Comparison of ENCODE assay signal across 26 cellular contexts in the genomic region with DNA sequence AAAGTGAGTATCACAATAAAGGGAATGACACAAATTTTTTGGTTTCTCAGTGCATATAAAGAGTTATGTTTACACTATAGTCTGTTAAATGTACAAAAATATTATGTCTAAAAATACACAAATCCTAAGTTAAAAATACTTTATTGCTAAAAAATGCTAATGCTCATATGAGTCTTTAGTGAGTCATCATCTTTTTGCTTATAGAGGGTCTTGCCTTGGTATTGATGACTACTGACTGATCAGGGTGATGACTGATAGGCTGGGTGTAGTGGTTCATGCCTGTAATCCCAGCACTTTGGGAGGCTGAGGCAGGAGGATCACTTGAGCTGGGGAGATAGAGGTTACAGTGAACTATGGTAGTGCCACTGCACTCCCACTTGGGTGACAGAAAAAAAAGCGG.
"Had no signal": no experiment of that assay in that cellular context is flagged by ENCODE, and none has a peak within 500 bp of the region (broad histone marks: within the 10 kb centered on the region; RNA-seq: fewer than 3 reads in every experiment).

No MANE protein-coding gene starts in this region.

- H3K27ac Mint-ChIP-seq: activated CD4-positive, alpha-beta memory T cell treated with anti-CD3 and anti-CD28 coated beads for 36 hours; activated CD4-positive, alpha-beta T cell treated with anti-CD3 and anti-CD28 coated beads, Interleukin-2, amount 10 ng/mL, durations not matched to agents 7 days and 5 days; activated naive CD4-positive, alpha-beta T cell treated with anti-CD3 and anti-CD28 coated beads, Interleukin-2, amount 10 ng/mL, durations not matched to agents 7 days and 5 days; activated naive CD8-positive, alpha-beta T cell treated with anti-CD3 and anti-CD28 coated beads, Interleukin-2, amount 10 ng/mL, durations not matched to agents 7 days and 5 days; activated T-cell treated with anti-CD3 and anti-CD28 coated beads, Interleukin-2, amount 50 U/mL, for 72 hours; activated T-helper 2 cell treated with anti-CD3 and anti-CD28 coated beads, Interferon-gamma antibody, Interleukin-2, Interleukin-4, amounts not matched to agents 10 μg/mL and 5 μg/mL and 100 μg/mL, durations not matched to agents 14 hours and 24 hours and 36 hours had no signal

- H3K4me3 Mint-ChIP-seq: activated CD4-positive, alpha-beta memory T cell treated with anti-CD3 and anti-CD28 coated beads for 36 hours; activated CD4-positive, alpha-beta T cell treated with anti-CD3 and anti-CD28 coated beads, Interleukin-2, amount 10 ng/mL, durations not matched to agents 7 days and 5 days; activated naive CD4-positive, alpha-beta T cell treated with anti-CD3 and anti-CD28 coated beads, Interleukin-2, amount 10 ng/mL, durations not matched to agents 7 days and 5 days; activated naive CD8-positive, alpha-beta T cell treated with anti-CD3 and anti-CD28 coated beads, Interleukin-2, amount 10 ng/mL, durations not matched to agents 7 days and 5 days; activated T-cell treated with anti-CD3 and anti-CD28 coated beads, Interleukin-2, amount 50 U/mL, for 72 hours had no signal

- H3K27me3 Mint-ChIP-seq: activated CD4-positive, alpha-beta memory T cell treated with anti-CD3 and anti-CD28 coated beads for 36 hours; activated CD4-positive, alpha-beta T cell treated with anti-CD3 and anti-CD28 coated beads, Interleukin-2, amount 10 ng/mL, durations not matched to agents 7 days and 5 days; activated naive CD4-positive, alpha-beta T cell treated with anti-CD3 and anti-CD28 coated beads, Interleukin-2, amount 10 ng/mL, durations not matched to agents 7 days and 5 days; activated naive CD8-positive, alpha-beta T cell treated with anti-CD3 and anti-CD28 coated beads, Interleukin-2, amount 10 ng/mL, durations not matched to agents 7 days and 5 days had no signal

- DNase-seq: activated CD4-positive, alpha-beta memory T cell treated with anti-CD3 and anti-CD28 coated beads for 36 hours; activated CD4-positive, alpha-beta T cell treated with anti-CD3 and anti-CD28 coated beads, Interleukin-2, amount 10 ng/mL, durations not matched to agents 7 days and 5 days; activated CD4-positive, CD25-positive, alpha-beta regulatory T cell; activated CD8-positive, alpha-beta memory T cell treated with anti-CD3 and anti-CD28 coated beads for 24 hours; activated gamma-delta T cell treated with Interleukin-2 at 50 U/mL for 16 hours; activated naive CD4-positive, alpha-beta T cell treated with anti-CD3 and anti-CD28 coated beads, Interleukin-2, amount 10 ng/mL, durations not matched to agents 7 days and 5 days; activated naive CD8-positive, alpha-beta T cell treated with anti-CD3 and anti-CD28 coated beads, Interleukin-2, amount 10 ng/mL, durations not matched to agents 7 days and 5 days; activated T-cell treated with anti-CD3 and anti-CD28 coated beads, Interleukin-2, amount 50 U/mL, for 72 hours; aorta; caudate nucleus; MM.1S; NCI-H1105; NCI-H1436; NCI-H1694 treated with DMSO at 0.1 percent for 48 hours; NCI-H2029 treated with DMSO at 0.1 percent for 48 hours; NCI-H345; NCI-H510A; NCI-H526 treated with DMSO at 0.1 percent for 48 hours; NCI-H82; OCI-M1; Peyer's patch; Right ventricle myocardium superior; SJCRH30; SK-N-SH; T-helper 1 cell had no signal

- H3K4me1 Mint-ChIP-seq: activated naive CD4-positive, alpha-beta T cell treated with anti-CD3 and anti-CD28 coated beads, Interleukin-2, amount 10 ng/mL, durations not matched to agents 7 days and 5 days; activated naive CD8-positive, alpha-beta T cell treated with anti-CD3 and anti-CD28 coated beads, Interleukin-2, amount 10 ng/mL, durations not matched to agents 7 days and 5 days had no signal

- ATAC-seq: activated T-cell treated with anti-CD3 and anti-CD28 coated beads, Interleukin-2, amount 50 U/mL, for 72 hours had no signal

- H3K9me3 Mint-ChIP-seq: activated CD4-positive, alpha-beta memory T cell treated with anti-CD3 and anti-CD28 coated beads for 36 hours; activated CD4-positive, alpha-beta T cell treated with anti-CD3 and anti-CD28 coated beads, Interleukin-2, amount 10 ng/mL, durations not matched to agents 7 days and 5 days; activated naive CD4-positive, alpha-beta T cell treated with anti-CD3 and anti-CD28 coated beads, Interleukin-2, amount 10 ng/mL, durations not matched to agents 7 days and 5 days; activated naive CD8-positive, alpha-beta T cell treated with anti-CD3 and anti-CD28 coated beads, Interleukin-2, amount 10 ng/mL, durations not matched to agents 7 days and 5 days; activated T-cell treated with anti-CD3 and anti-CD28 coated beads, Interleukin-2, amount 50 U/mL, for 72 hours; activated T-helper 2 cell treated with anti-CD3 and anti-CD28 coated beads, Interferon-gamma antibody, Interleukin-2, Interleukin-4, amounts not matched to agents 10 μg/mL and 5 μg/mL and 100 μg/mL, durations not matched to agents 14 hours and 24 hours and 36 hours had no signal
